ENCODE assay signal across 8 cellular contexts in the genomic region with DNA sequence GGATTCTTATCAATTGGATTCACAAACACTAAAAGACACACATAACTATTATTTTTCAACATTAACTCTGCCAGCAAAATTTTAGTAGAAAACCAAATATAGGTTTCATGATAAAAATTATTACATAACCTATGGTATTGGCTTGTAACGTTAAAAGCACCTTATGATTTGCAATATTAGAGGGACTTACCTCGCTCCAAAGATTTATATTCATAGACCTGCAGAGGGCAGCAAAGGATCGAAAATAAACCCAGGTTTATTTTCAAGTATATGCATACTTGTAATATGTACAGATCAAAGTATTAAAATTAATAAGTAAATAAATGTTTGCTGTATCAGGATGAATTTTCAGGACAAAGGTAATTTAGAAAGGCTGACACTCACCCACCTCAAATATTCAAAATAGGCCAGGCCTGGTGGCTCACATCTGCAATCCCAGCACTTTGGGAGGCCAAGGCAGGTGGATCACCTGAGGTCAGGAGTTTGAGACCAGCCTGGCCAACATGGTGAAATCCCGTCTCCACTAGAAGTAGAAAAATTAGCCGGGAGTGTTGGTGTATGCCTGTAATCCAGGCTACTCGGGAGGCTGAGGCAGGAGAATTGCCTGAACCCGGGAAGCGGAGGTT. TPM values are rescaled to one million over a fixed set of nuclear protein-coding genes. Genes with fewer than 3 reads are reported as not detected.
A peak's percentile ranks its signal among the peaks of the same experiment; 100 is the strongest.
DNase-seq lines count a peak whose midpoint lies in the region; ATAC-seq, FAIRE-seq and TF ChIP-seq lines count a peak whose summit lies in the region.

No MANE protein-coding gene starts in this region.

- H3K4me1 ChIP-seq in Loucy (ENCODE audit: insufficient read depth, low read length, poor library complexity, severe bottlenecking), result no peaks in the 10 kb centered on the region
- H3K4me1 ChIP-seq in HepG2 (ENCODE audit: insufficient read depth, low read length), result no peaks in the 10 kb centered on the region

- no peak overlapping the region for H2AFZ ChIP-seq in Loucy (ENCODE audit: low read length)
- no peak overlapping the region for H2AFZ ChIP-seq in HepG2 (ENCODE audit: low read length)

- no peak overlapping the region for H3K4me2 ChIP-seq in Loucy (ENCODE audit: low read depth, low read length, poor library complexity, severe bottlenecking)
- no peak overlapping the region for H3K4me2 ChIP-seq in HepG2 (ENCODE audit: low read depth, low read length)

- H3K4me1 Mint-ChIP-seq in activated CD4-positive, alpha-beta T cell treated with anti-CD3 and anti-CD28 coated beads, Interleukin-2, amount 10 ng/mL, durations not matched to agents 24 days and 14 days, result no peaks in the 10 kb centered on the region

- TF ChIP-seq POLR2A in HepG2 (IDR thresholded peaks at IDR 0.05; ENCODE audit: insufficient read depth in 1 of 2, low read depth in 2 of 2, low read length in 2 of 2), result no peak

- H3K36me3 Mint-ChIP-seq in activated CD4-positive, alpha-beta T cell treated with anti-CD3 and anti-CD28 coated beads, Interleukin-2, amount 10 ng/mL, durations not matched to agents 24 days and 14 days (ENCODE audit: low read depth), result peaks cover 57% of the 10 kb centered on the region

- no peaks in the 10 kb centered on the region for H3K9me3 Mint-ChIP-seq in activated CD4-positive, alpha-beta T cell treated with anti-CD3 and anti-CD28 coated beads, Interleukin-2, amount 10 ng/mL, durations not matched to agents 24 days and 14 days

- TF ChIP-seq RAD21 in HepG2 (CRISPR knock-in tag; IDR thresholded peaks at IDR 0.05), result no peak

- in situ Hi-C loops in astrocyte of the spinal cord (cut with HindIII; ENCODE audit: low sequenced_read_pairs) (no loop called here), HepG2 (cut with HindIII; ENCODE audit: extremely low pct_ligation_motif_present, low pct_unique_long_range_greater_than_20kb) (no loop called here)

- H3K9me2 ChIP-seq in Loucy (replicated peaks; ENCODE audit: low read depth, low read length), result no peaks in the 10 kb centered on the region

- H3K27me3 ChIP-seq in Loucy (ENCODE audit: insufficient read depth, low read length, poor library complexity, severe bottlenecking), result no peaks in the 10 kb centered on the region
- no peaks in the 10 kb centered on the region for H3K27me3 ChIP-seq in HepG2 (ENCODE audit: control insufficient read depth in 1 of 2, insufficient read depth in 2 of 2, low read length in 2 of 2)

- TF ChIP-seq EP300 in HepG2 (IDR thresholded peaks at IDR 0.05; ENCODE audit: low read depth in 2 of 2, low read length in 2 of 2), result no peak
- no peak for TF ChIP-seq EP300 in HepG2 (CRISPR knock-in tag; IDR thresholded peaks at IDR 0.05; ENCODE audit: borderline replicate concordance)

- no peaks in the 10 kb centered on the region for H3F3A ChIP-seq in Loucy (ENCODE audit: low read depth)

- H4K20me1 ChIP-seq in Loucy (ENCODE audit: insufficient read depth, low read length, poor library complexity, severe bottlenecking) (no peaks in the 10 kb centered on the region), HepG2 (ENCODE audit: insufficient read depth, low read length) (no peaks in the 10 kb centered on the region)

- H3K27me3 Mint-ChIP-seq in activated CD4-positive, alpha-beta T cell treated with anti-CD3 and anti-CD28 coated beads, Interleukin-2, amount 10 ng/mL, durations not matched to agents 24 days and 14 days, result no peaks in the 10 kb centered on the region

- H3K79me2 ChIP-seq in Loucy (ENCODE audit: insufficient read depth, low read length) (no peaks in the 10 kb centered on the region), HepG2 (ENCODE audit: insufficient read depth, low read length) (no peaks in the 10 kb centered on the region)

- intact Hi-C loops in activated CD4-positive, alpha-beta T cell treated with anti-CD3 and anti-CD28 coated beads, Interleukin-2, amount 10 ng/mL, durations not matched to agents 24 days and 14 days (cut with micrococcal nuclease), result no loop called here
- intact Hi-C loops in HepG2 (cut with micrococcal nuclease; ENCODE audit: unreplicated experiment), result no loop called here

- H3K9me3 ChIP-seq in Loucy (ENCODE audit: insufficient read depth, low read depth, low read length) (no peaks in the 10 kb centered on the region), HepG2 (ENCODE audit: low read length) (no peaks in the 10 kb centered on the region)

- H3K4me3 ChIP-seq in Loucy (ENCODE audit: low read length, poor library complexity, severe bottlenecking) (no peak overlapping the region), astrocyte of the spinal cord (ENCODE audit: low read depth, low read length) (no peak overlapping the region), HepG2 (replicated peaks in 1 of 3; ENCODE audit: insufficient read depth in 1 of 3, low read depth in 2 of 3, low read length in 3 of 3) (no peak overlapping the region)

- TF ChIP-seq CTCF in Loucy (conservative IDR thresholded peaks at IDR 0.05; ENCODE audit: low read length) (peak; percentile 66), astrocyte of the spinal cord (IDR thresholded peaks at IDR 0.05; ENCODE audit: low read depth, low read length) (peak; percentile 46), HepG2 (CRISPR knock-in tag; IDR thresholded peaks at IDR 0.05) (peak; percentile 23), omental fat pad (IDR thresholded peaks at IDR 0.05) (no peak)

- POLR2A ChIA-PET in HepG2 (lab: Yijun Ruan, JAX), result no interaction called here

- DNase-seq in activated CD4-positive, alpha-beta T cell treated with anti-CD3 and anti-CD28 coated beads, Interleukin-2, amount 10 ng/mL, durations not matched to agents 24 days and 14 days, result peak; percentile 73
- no peak for DNase-seq in activated CD4-positive, alpha-beta T cell treated with anti-CD3 and anti-CD28 coated beads for 1 hour
- DNase-seq in astrocyte of the spinal cord (ENCODE audit: low read depth, low spot score) (peak; percentile 51), HepG2 (ENCODE audit: low spot score) (peak; percentile 54), omental fat pad (ENCODE audit: low spot score) (no peak)
- DNase-seq in activated CD4-positive, alpha-beta T cell treated with anti-CD3 and anti-CD28 coated beads, Interleukin-2, amount 50 U/mL, for 1 hour, result no peak

- FAIRE-seq in HepG2 (lab: Jason Lieb, UNC), result no peak

- ATAC-seq in HepG2, result peak; percentile 82
- no peak for ATAC-seq in omental fat pad (ENCODE audit: low FRiP score)
- no peak for ATAC-seq in GM18867 (IDR thresholded peaks at IDR 0.05; ENCODE audit: unreplicated experiment)

- no TSS peak for BruUV-seq in HepG2 (replicated peaks; lab: Mats Ljungman, UMichigan)

- 89% methylated on average over 8 of the region's 8 CpGs for WGBS in HepG2 (ENCODE audit: low lambda C conversion rate)

- H3K27ac Mint-ChIP-seq in activated CD4-positive, alpha-beta T cell treated with anti-CD3 and anti-CD28 coated beads, Interleukin-2, amount 10 ng/mL, durations not matched to agents 24 days and 14 days, result no peak overlapping the region

- H3K4me3 Mint-ChIP-seq in activated CD4-positive, alpha-beta T cell treated with anti-CD3 and anti-CD28 coated beads, Interleukin-2, amount 10 ng/mL, durations not matched to agents 24 days and 14 days, result no peak overlapping the region

- CTCF ChIA-PET in HepG2 (lab: Yijun Ruan, JAX; ENCODE audit: low intra/inter-chr PET ratio, low total read pairs), result no interaction called here

- H3K36me3 ChIP-seq in Loucy (ENCODE audit: insufficient read depth, low read length) (peaks cover 77% of the 10 kb centered on the region), HepG2 (replicated peaks in 1 of 2; ENCODE audit: control insufficient read depth in 1 of 2, insufficient read depth in 2 of 2, low read length in 2 of 2) (peaks cover 19 to 79% of the 10 kb centered on the region in 2 experiments)

- no peak overlapping the region for H3K9ac ChIP-seq in Loucy (ENCODE audit: low read depth, low read length, poor library complexity, severe bottlenecking)
- H3K9ac ChIP-seq in HepG2 (ENCODE audit: insufficient read depth, low read depth, low read length), result no peak overlapping the region

- H3K27ac ChIP-seq in HepG2 (ENCODE audit: extremely low read length, insufficient read depth, low read length), result no peak overlapping the region

TF ChIP-seq in HepG2, 621 proteins besides CTCF, POLR2A, EP300 and RAD21 (continues in another document):
- TF ChIP-seq STAG1 (CRISPR knock-in tag; IDR thresholded peaks at IDR 0.05), result peak; percentile 26; the same call in 1 of the 2 replicates

RNA-seq across cellular contexts. Expression of a gene that starts 45.3 kb away (rescaled TPM):
- total RNA-seq in activated CD4-positive, alpha-beta T cell treated with anti-CD3 and anti-CD28 coated beads, Interleukin-2, amount 10 ng/mL, durations not matched to agents 24 days and 14 days, result 173 and 179 TPM in 2 replicates
- 167 and 307 TPM in 2 replicates for total RNA-seq in HepG2 (2016; rRNA removed; fragmentation: Illumina TruSeq; extraction: Trizol)
- 38.2 and 40.5 TPM in 2 replicates for total RNA-seq in HepG2 (2016; cell fraction: cytosol; rRNA removed; fragmentation: Illumina TruSeq; extraction: Trizol; ENCODE audit: low read depth)
- total RNA-seq in HepG2 (2016; cell fraction: insoluble cytoplasmic fraction; rRNA removed; fragmentation: Illumina TruSeq; extraction: Trizol), result 164 and 309 TPM in 2 replicates
- 59.5 and 69.4 TPM in 2 replicates for total RNA-seq in HepG2 (2016; cell fraction: membrane; rRNA removed; fragmentation: Illumina TruSeq; extraction: Trizol)
- 164 and 186 TPM in 2 replicates for total RNA-seq in HepG2 (2016; cell fraction: nucleus; rRNA removed; fragmentation: Illumina TruSeq; extraction: Trizol)
- 80.9 and 117 TPM in 2 replicates for polyA plus RNA-seq in HepG2 (2011; rRNA removed)
- 47.3 and 64.4 TPM in 2 replicates for polyA plus RNA-seq in HepG2 (2011; cell fraction: cytosol; rRNA removed)
- polyA plus RNA-seq in HepG2 (2011; cell fraction: nucleus; rRNA removed), result 50.1 and 64.8 TPM in 2 replicates
- 113 and 158 TPM in 2 replicates for polyA plus RNA-seq in HepG2 (2012)
- polyA plus RNA-seq in HepG2 (2016; cell fraction: cytosol; fragmentation: Illumina TruSeq; extraction: Trizol; ENCODE audit: low read depth), result 5.8 and 6.2 TPM in 2 replicates
- polyA plus RNA-seq in HepG2 (2016; cell fraction: insoluble cytoplasmic fraction; fragmentation: Illumina TruSeq; extraction: Trizol; ENCODE audit: low read depth), result 202 and 204 TPM in 2 replicates
- polyA plus RNA-seq in HepG2 (2016; cell fraction: membrane; fragmentation: Illumina TruSeq; extraction: Trizol; ENCODE audit: low read depth), result 14.7 and 18.7 TPM in 2 replicates
- polyA plus RNA-seq in HepG2 (2016; cell fraction: nucleus; fragmentation: Illumina TruSeq; extraction: Trizol; ENCODE audit: insufficient read depth, low read depth), result 186 and 216 TPM in 2 replicates
- polyA minus RNA-seq in HepG2 (2011; rRNA and poly(A)+ RNA removed; ENCODE audit: low replicate concordance), result 64.6 and 115 TPM in 2 replicates
- 343 and 363 TPM in 2 replicates for polyA minus RNA-seq in HepG2 (2011; cell fraction: cytosol; rRNA and poly(A)+ RNA removed)
- 210 and 231 TPM in 2 replicates for polyA minus RNA-seq in HepG2 (2011; cell fraction: nucleus; rRNA and poly(A)+ RNA removed)
- total RNA-seq in omental fat pad, result 10 to 100 TPM; 47.5 to 87.4 (median 56.3) TPM

Comparison
In these comparisons a context has a peak if more than half of its experiments do, and no peak if none do; other contexts are left out.
1. DNase-seq: peak in activated CD4-positive, alpha-beta T cell treated with anti-CD3 and anti-CD28 coated beads, Interleukin-2, amount 10 ng/mL, durations not matched to agents 24 days and 14 days (single experiment), astrocyte of the spinal cord (single experiment) and HepG2 (single experiment); none in activated CD4-positive, alpha-beta T cell treated with anti-CD3 and anti-CD28 coated beads for 1 hour (single experiment), omental fat pad (single experiment) and activated CD4-positive, alpha-beta T cell treated with anti-CD3 and anti-CD28 coated beads, Interleukin-2, amount 50 U/mL, for 1 hour (single experiment).
2. CTCF ChIP-seq: peak in Loucy (single experiment), astrocyte of the spinal cord (single experiment) and HepG2 (single experiment); none in omental fat pad (0 of 3).